ENCODE assay signal across 8 cellular contexts in genomic region chr2:226791487-226792081, GRCh38. TPM values are rescaled to one million over a fixed set of nuclear protein-coding genes. Genes with fewer than 3 reads are reported as not detected.
DNase-seq lines count a peak whose midpoint lies in the region; ATAC-seq and TF ChIP-seq lines count a peak whose summit lies in the region.

No MANE protein-coding gene starts in this region.

- H3K9me3 ChIP-seq in DND-41 (ENCODE audit: insufficient read depth, low read length, severe bottlenecking), result no peaks in the 10 kb centered on the region
- H3K9me3 ChIP-seq in Panc1 (ENCODE audit: control insufficient read depth, insufficient read depth, low read depth, low read length), result no peaks in the 10 kb centered on the region
- no peaks in the 10 kb centered on the region for H3K9me3 ChIP-seq in fibroblast of lung (ENCODE audit: control insufficient read depth, insufficient read depth, low read depth, low read length)

- in situ Hi-C loops in Panc1 (cut with HindIII; ENCODE audit: low pct_unique_long_range_greater_than_20kb, low sequenced_read_pairs), result no loop called here

- H3K4me3 ChIP-seq in DND-41 (ENCODE audit: low read depth in 1 of 2, low read length in 2 of 2), result no peak overlapping the region
- H3K4me3 ChIP-seq in Jurkat, Clone E6-1 (ENCODE audit: low read length), result peak overlapping the region; percentile 70
- peak overlapping the region; percentile 64 to 73 for H3K4me3 ChIP-seq in Panc1 (ENCODE audit: low read depth in 2 of 2, low read length in 2 of 2)
- peak overlapping the region; percentile 59 to 96 (median 92) for H3K4me3 ChIP-seq in fibroblast of lung (replicated peaks in 1 of 4; ENCODE audit: control extremely low read depth in 1 of 4, insufficient read depth in 1 of 4, low read depth in 3 of 4, low read length in 4 of 4)

- BruUV-seq in Panc1 (replicated peaks; lab: Mats Ljungman, UMichigan), result no TSS peak

- peak overlapping the region; percentile 96 to 100 (median 99) for H3K27ac Mint-ChIP-seq in naive thymus-derived CD8-positive, alpha-beta T cell

- peaks cover 17 to 75% (median 48%) of the 10 kb centered on the region in 4 donors for H3K4me1 Mint-ChIP-seq in naive thymus-derived CD8-positive, alpha-beta T cell

- H4K20me1 ChIP-seq in DND-41 (ENCODE audit: insufficient read depth, low read length) (0 out of 2 replicates have a peak, but pooled peaks cover 9% of the 10 kb centered on the region), fibroblast of lung (ENCODE audit: control insufficient read depth, extremely low read depth, insufficient read depth, low read length) (no peaks in the 10 kb centered on the region)

- POLR2A ChIA-PET in Panc1 (lab: Charles Lee), result no interaction called here
- POLR2A ChIA-PET in naive thymus-derived CD8-positive, alpha-beta T cell (lab: Charles Lee), result interaction anchor here (0.6 to 4.8 kb wide), 5 partner anchors 8 to 193 kb away, joined by 3 to 28 read pairs (median 21); partner anchors contain the start of genes IRS1 and RHBDD1

- H2AFZ ChIP-seq in DND-41 (ENCODE audit: low read depth, low read length), result no peak overlapping the region
- no peak overlapping the region for H2AFZ ChIP-seq in fibroblast of lung (ENCODE audit: low read length)

- DNase-seq in DND-41, result peak; percentile 55
- peak; percentile 69 for DNase-seq in Jurkat, Clone E6-1 (ENCODE audit: low read depth, low spot score)
- DNase-seq in Panc1 (ENCODE audit: low read depth, low spot score), result no peak
- DNase-seq in activated T-helper 1 cell treated with anti-CD3 and anti-CD28 coated beads, Interleukin-2, amount 50 U/mL, for 16 hours (ENCODE audit: low read depth in 1 of 2, low spot score in 1 of 2), result peak; percentile 75 to 88
- DNase-seq in fibroblast of lung (ENCODE audit: low read depth in 2 of 2), result peak; percentile 81 to 83
- DNase-seq in naive thymus-derived CD8-positive, alpha-beta T cell, result peak in 9 of 10 donors; percentile 87 to 95 (median 93)
- DNase-seq in stimulated activated naive CD4-positive, alpha-beta T cell treated with Interleukin-2 at 50 U/mL for 16 hours (lab: John Stamatoyannopoulos, UW), result peak; percentile 91

- H3K4me2 ChIP-seq in DND-41 (ENCODE audit: insufficient read depth, low read length) (no peak overlapping the region), fibroblast of lung (ENCODE audit: extremely low read depth, insufficient read depth, low read length) (peak overlapping the region; percentile 85)

- intact Hi-C loops in Panc1 (cut with micrococcal nuclease; ENCODE audit: unreplicated experiment), result loop anchor here (5.0 to 10.0 kb wide), 3 partner anchors 307 to 757 kb away; no protein-coding TSS in a partner anchor

- H3K27me3 ChIP-seq in DND-41 (ENCODE audit: insufficient read depth, low read length, poor library complexity), result no peaks in the 10 kb centered on the region
- H3K27me3 ChIP-seq in Panc1 (ENCODE audit: control insufficient read depth, insufficient read depth, low read length), result no peaks in the 10 kb centered on the region
- no peaks in the 10 kb centered on the region for H3K27me3 ChIP-seq in fibroblast of lung (ENCODE audit: control insufficient read depth, insufficient read depth, low read length)

- H3K36me3 ChIP-seq in DND-41 (ENCODE audit: insufficient read depth, low read length) (peaks cover 9% of the 10 kb centered on the region; the same call in 1 of the 2 replicates), Panc1 (ENCODE audit: control insufficient read depth, insufficient read depth, low read length) (no peaks in the 10 kb centered on the region; the same call in 1 of the 2 replicates), fibroblast of lung (ENCODE audit: control insufficient read depth, insufficient read depth, low read length) (peaks cover 18% of the 10 kb centered on the region)

- H3K9me3 Mint-ChIP-seq in naive thymus-derived CD8-positive, alpha-beta T cell, result peaks cover 0 to 2% (median 0%) of the 10 kb centered on the region in 9 donors

- H3K4me3 Mint-ChIP-seq in naive thymus-derived CD8-positive, alpha-beta T cell, result peak overlapping the region; percentile 90 to 99 (median 96)

- H3K4me1 ChIP-seq in DND-41 (ENCODE audit: insufficient read depth, low read length) (peaks cover 37% of the 10 kb centered on the region), Panc1 (ENCODE audit: control insufficient read depth, insufficient read depth, low read length) (peaks cover 35% of the 10 kb centered on the region), fibroblast of lung (ENCODE audit: control insufficient read depth, extremely low read depth, insufficient read depth, low read length) (peaks cover 7% of the 10 kb centered on the region)

- no peaks in the 10 kb centered on the region for H3K36me3 Mint-ChIP-seq in naive thymus-derived CD8-positive, alpha-beta T cell

- no peak overlapping the region for H3K27ac ChIP-seq in DND-41 (ENCODE audit: low read length)
- H3K27ac ChIP-seq in Panc1 (ENCODE audit: low read length), result peak overlapping the region; percentile 99
- peak overlapping the region; percentile 88 for H3K27ac ChIP-seq in fibroblast of lung (ENCODE audit: insufficient read depth, low read length)

- H3K27me3 Mint-ChIP-seq in naive thymus-derived CD8-positive, alpha-beta T cell, result no peaks in the 10 kb centered on the region

- CTCF ChIA-PET in Panc1 (lab: Charles Lee), result no interaction called here

- peak; percentile 71 for ATAC-seq in DND-41 (ENCODE audit: insufficient read depth, low read depth)
- peak; percentile 99 for ATAC-seq in GM21717 (IDR thresholded peaks at IDR 0.05; ENCODE audit: unreplicated experiment)
- peak; percentile 87 for ATAC-seq in Panc1
- peak; percentile 91 to 93 for ATAC-seq in naive thymus-derived CD8-positive, alpha-beta T cell

- H3K9ac ChIP-seq in DND-41 (ENCODE audit: low read depth, low read length) (no peak overlapping the region), fibroblast of lung (ENCODE audit: insufficient read depth, low read length) (peak overlapping the region; percentile 79)

- peaks cover 4% of the 10 kb centered on the region for H3K79me2 ChIP-seq in DND-41 (ENCODE audit: insufficient read depth, low read length)
- H3K79me2 ChIP-seq in fibroblast of lung (ENCODE audit: control insufficient read depth, insufficient read depth, low read length), result peaks cover 98% of the 10 kb centered on the region

- TF ChIP-seq CTCF in DND-41 (IDR thresholded peaks at IDR 0.05; ENCODE audit: borderline replicate concordance, extremely low read depth, low read length, poor library complexity, severe bottlenecking) (no peak), Panc1 (IDR thresholded peaks at IDR 0.05) (peak; percentile 43), fibroblast of lung (conservative IDR thresholded peaks at IDR 0.05 in 1 of 2, IDR thresholded peaks at IDR 0.05 in 1 of 2; ENCODE audit: low read depth in 1 of 2, low read length in 2 of 2) (peak; percentile 1 to 27)

RNA-seq across cellular contexts. Expression of gene IRS1, which starts 8.0 kb away (rescaled TPM):
- 6.7 TPM for polyA plus RNA-seq in Jurkat, Clone E6-1 (2012; ENCODE audit: insufficient read depth, insufficient read length)
- total RNA-seq in Panc1 (2021; ENCODE audit: unreplicated experiment), result 27.3 TPM
- 19.6 TPM for polyA plus RNA-seq in Panc1 (2012; ENCODE audit: insufficient read length)
- total RNA-seq in fibroblast of lung, result 18.7 and 29.1 TPM in 2 replicates
- 14.3 and 24.0 TPM in 2 replicates for polyA plus RNA-seq in fibroblast of lung
- 21.3 and 33.3 TPM in 2 replicates for polyA plus RNA-seq in fibroblast of lung (2012)
- 40.7 and 72.5 TPM in 2 replicates for polyA minus RNA-seq in fibroblast of lung (ENCODE audit: low replicate concordance)
- 10 to 100 TPM; 11.4 to 14.0 TPM for total RNA-seq in naive thymus-derived CD8-positive, alpha-beta T cell
- polyA plus RNA-seq in naive thymus-derived CD8-positive, alpha-beta T cell, result under 1 TPM; 0.51 to 0.84 (median 0.64) TPM

RNA-seq across cellular contexts. Expression of gene RHBDD1, which starts 44.3 kb away (rescaled TPM):
- 24.1 TPM for polyA plus RNA-seq in Jurkat, Clone E6-1 (2012; ENCODE audit: insufficient read depth, insufficient read length)
- total RNA-seq in Panc1 (2021; ENCODE audit: unreplicated experiment) (25.3 TPM), fibroblast of lung (39.8 and 85.4 TPM in 2 replicates)
- polyA plus RNA-seq in Panc1 (2012; ENCODE audit: insufficient read length), result 11.6 TPM
- polyA plus RNA-seq in fibroblast of lung, result 28.4 and 31.5 TPM in 2 replicates
- polyA plus RNA-seq in fibroblast of lung (2012), result 16.6 and 18.1 TPM in 2 replicates
- polyA minus RNA-seq in fibroblast of lung (ENCODE audit: low replicate concordance), result 36.1 and 53.4 TPM in 2 replicates
- total RNA-seq in naive thymus-derived CD8-positive, alpha-beta T cell, result 10 to 100 TPM; 53.5 to 55.6 TPM
- 10 to 100 TPM; 13.7 to 20.4 (median 14.8) TPM for polyA plus RNA-seq in naive thymus-derived CD8-positive, alpha-beta T cell

Comparison
In these comparisons a context has a peak if more than half of its experiments do, and no peak if none do; other contexts are left out.
1. H3K4me3 ChIP-seq: peak in Jurkat, Clone E6-1 (single experiment), Panc1 (2 of 2) and fibroblast of lung (4 of 4); none in DND-41 (0 of 2).
2. Peak in every context shown above with its lines, with median percentiles within 50 percentile points of each other: ATAC-seq.